15 cellular contexts compared by ENCODE assay signal in the genomic region with DNA sequence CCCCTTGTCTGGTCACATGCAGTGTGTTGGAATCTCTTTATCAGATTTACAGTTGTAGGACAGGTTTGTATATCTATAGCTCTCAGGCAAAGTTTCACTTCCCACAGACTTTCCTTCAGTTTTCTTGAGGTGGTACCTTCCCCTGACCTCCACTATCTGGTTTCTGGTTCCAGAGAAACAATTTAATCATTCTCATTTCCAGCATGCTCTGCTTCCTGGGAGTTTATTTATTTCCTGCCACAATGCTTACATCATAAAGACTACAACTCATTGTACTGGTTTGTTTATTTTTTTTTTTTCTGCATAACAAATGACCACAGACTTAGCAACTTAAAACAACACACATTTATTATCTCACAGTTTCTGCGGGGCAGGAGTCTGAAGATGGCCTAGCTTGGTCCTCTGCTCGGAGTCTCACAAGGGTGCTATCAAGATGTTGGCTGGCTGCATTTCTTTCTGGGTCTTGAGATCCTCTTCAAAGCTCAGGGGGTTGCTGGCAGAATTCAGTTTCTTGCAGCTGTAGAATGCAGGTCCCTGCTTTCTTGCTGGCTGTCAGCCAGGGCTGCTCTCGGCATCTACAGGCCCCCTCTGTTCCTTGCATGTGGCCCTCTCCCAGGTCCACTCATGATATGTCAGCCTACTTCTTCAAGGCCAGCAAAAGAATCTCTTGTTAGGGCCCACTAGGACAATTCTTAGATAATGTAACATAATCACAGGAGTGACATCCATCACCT.
A peak's percentile ranks its signal among the peaks of the same experiment; 100 is the strongest.
DNase-seq lines count a peak whose midpoint lies in the region; ATAC-seq, FAIRE-seq and TF ChIP-seq lines count a peak whose summit lies in the region.
"Had no signal": no experiment of that assay in that cellular context is flagged by ENCODE, and none has a peak within 500 bp of the region (broad histone marks: within the 10 kb centered on the region; RNA-seq: fewer than 3 reads in every experiment).

No MANE protein-coding gene starts in this region.

- SMC1A ChIA-PET in GM12878 (lab: Charles Lee; ENCODE audit: uncharacterized antibody, unreplicated experiment) = interaction anchor here (1.0 to 2.0 kb wide), 3 partner anchors 8 to 491 kb away, joined by 4 to 5 read pairs (median 4); no protein-coding TSS in a partner anchor

- no peak for TF ChIP-seq EP300 in GM12878 (IDR thresholded peaks at IDR 0.05; ENCODE audit: borderline replicate concordance in 1 of 2, control insufficient read depth in 1 of 2, low read depth in 2 of 2, low read length in 2 of 2)
- TF ChIP-seq EP300 in ovary (IDR thresholded peaks at IDR 0.05) = no peak

- H3K79me2 ChIP-seq in GM12878 (ENCODE audit: control insufficient read depth, insufficient read depth, low read length) = no peaks in the 10 kb centered on the region

- H3K27me3 ChIP-seq in GM12878 (replicated peaks in 1 of 2; ENCODE audit: control insufficient read depth in 2 of 2, insufficient read depth in 2 of 2, low read length in 1 of 2) = no peaks in the 10 kb centered on the region
- H3K27me3 ChIP-seq in ovary = no peaks in the 10 kb centered on the region
- H3K27me3 ChIP-seq: stomach had no signal

- no peak overlapping the region for H3K9ac ChIP-seq in GM12878 (ENCODE audit: control insufficient read depth, insufficient read depth, low read length)

- no peaks in the 10 kb centered on the region for H3K9me3 Mint-ChIP-seq in activated CD8-positive, alpha-beta T cell treated with anti-CD3 and anti-CD28 coated beads for 36 hours
- no peaks in the 10 kb centered on the region for H3K9me3 Mint-ChIP-seq in natural killer cell

- no TSS peak for BruUV-seq in GM12878 (replicated peaks; lab: Mats Ljungman, UMichigan)

- no peak overlapping the region for H2AFZ ChIP-seq in GM12878 (ENCODE audit: control insufficient read depth, low read depth, low read length)

- DNase-seq in Caki2 (ENCODE audit: low read depth) = peak; percentile 30
- peak; percentile 62 for DNase-seq in LHCN-M2 (ENCODE audit: low read depth)
- no peak for DNase-seq in GM12878 (ENCODE audit: low read depth, low spot score)
- peak; percentile 55 for DNase-seq in kidney tubule cell (ENCODE audit: low spot score)
- DNase-seq in ovary = no peak
- no peak for DNase-seq in activated CD8-positive, alpha-beta T cell treated with anti-CD3 and anti-CD28 coated beads for 36 hours
- no peak for DNase-seq in natural killer cell
- DNase-seq in COR-L47 (lab: John Stamatoyannopoulos, UW) = no peak
- DNase-seq: activated T-cell treated with anti-CD3 and anti-CD28 coated beads, Interleukin-2, amount 50 U/mL, for 1 hour; AML-193; NCI-H446 treated with DMSO at 0.1 percent for 48 hours; right cardiac atrium; stomach; WERI-Rb-1 had no signal

- ATAC-seq in GM12878 (0 out of 3 replicates have a peak, but pooled peaks have one; percentile 22), natural killer cell (no peak)
- ATAC-seq in activated CD8-positive, alpha-beta T cell treated with anti-CD3 and anti-CD28 coated beads for 36 hours = no peak

- no peaks in the 10 kb centered on the region for H4K20me1 ChIP-seq in GM12878 (ENCODE audit: control insufficient read depth, insufficient read depth)

- H3K4me2 ChIP-seq in GM12878 (ENCODE audit: control insufficient read depth, insufficient read depth) = no peak overlapping the region

- H3K27ac ChIP-seq in GM12878 (ENCODE audit: control insufficient read depth, insufficient read depth) (no peak overlapping the region), ovary (no peak overlapping the region)
- H3K27ac ChIP-seq: stomach, WERI-Rb-1 had no signal

- 93% methylated on average over 3 of the region's 3 CpGs for WGBS in GM12878 (ENCODE audit: insufficient coverage, insufficient replicate concordance, low lambda C conversion rate, missing lambda C conversion rate)
- 48 to 67% (median 49%) methylated on average over 3 of the region's 3 CpGs for WGBS in ovary, 3 donors

- RAD21 ChIA-PET in GM12878 (lab: Charles Lee; ENCODE audit: unreplicated experiment) = interaction anchor here (0.9 to 1.4 kb wide), 4 partner anchors 9 to 245 kb away, joined by 3 to 4 read pairs (median 3); no protein-coding TSS in a partner anchor

- no peak overlapping the region for H3K4me3 ChIP-seq in GM12878
- no peak overlapping the region for H3K4me3 ChIP-seq in ovary
- H3K4me3 ChIP-seq: stomach had no signal

- TF ChIP-seq CTCF in GM12878 (IDR thresholded peaks at IDR 0.05 in 2 of 3, conservative IDR thresholded peaks at IDR 0.05 in 1 of 3; ENCODE audit: control insufficient read depth in 2 of 3, extremely low read depth in 1 of 3, insufficient read depth in 1 of 3, low read depth in 3 of 3, low read length in 3 of 3) (no peak), ovary (IDR thresholded peaks at IDR 0.05) (no peak), natural killer cell (IDR thresholded peaks at IDR 0.05) (no peak)
- no peak for TF ChIP-seq CTCF in activated CD8-positive, alpha-beta T cell treated with anti-CD3 and anti-CD28 coated beads for 36 hours (IDR thresholded peaks at IDR 0.05)

- TF ChIP-seq RAD21 in GM12878 (IDR thresholded peaks at IDR 0.05; ENCODE audit: insufficient read depth, low read depth, low read length) = no peak

- in situ Hi-C loops in Caki2 (cut with HindIII; ENCODE audit: low pct_unique_long_range_greater_than_20kb, low sequenced_read_pairs) (no loop called here), GM12878 (cut with MboI) (no loop called here)

- CTCF ChIA-PET in GM12878 (lab: Yijun Ruan, JAX) = interaction anchor here (0.8 to 5.8 kb wide), 6 partner anchors 240 to 491 kb away, joined by 3 to 51 read pairs (median 4); partner anchors contain the start of gene ENC1
- CTCF ChIA-PET in activated CD8-positive, alpha-beta T cell treated with anti-CD3 and anti-CD28 coated beads for 36 hours (lab: Charles Lee) = no interaction called here

- no peak for FAIRE-seq in GM12878 (lab: Jason Lieb, UNC)
- FAIRE-seq: endometrium had no signal

- POLR2A ChIA-PET in GM12878 (lab: Charles Lee) = interaction anchor here (0.6 to 0.7 kb wide), 2 partner anchors 122 to 542 kb away, joined by 3 to 4 read pairs; no protein-coding TSS in a partner anchor
- POLR2A ChIA-PET in activated CD8-positive, alpha-beta T cell treated with anti-CD3 and anti-CD28 coated beads for 36 hours (lab: Charles Lee) = no interaction called here

- H3K27ac Mint-ChIP-seq in activated CD8-positive, alpha-beta T cell treated with anti-CD3 and anti-CD28 coated beads for 36 hours = no peak overlapping the region
- H3K27ac Mint-ChIP-seq in natural killer cell = no peak overlapping the region

- H3K36me3 Mint-ChIP-seq in activated CD8-positive, alpha-beta T cell treated with anti-CD3 and anti-CD28 coated beads for 36 hours (ENCODE audit: low read depth) = no peaks in the 10 kb centered on the region
- H3K36me3 Mint-ChIP-seq in natural killer cell = no peaks in the 10 kb centered on the region

- intact Hi-C loops in GM12878 (cut with micrococcal nuclease; ENCODE audit: unreplicated experiment) = no loop called here
- intact Hi-C loops in ovary (cut with DNase I) = no loop called here
- intact Hi-C loops in activated CD8-positive, alpha-beta T cell treated with anti-CD3 and anti-CD28 coated beads for 36 hours (cut with micrococcal nuclease) = no loop called here
- intact Hi-C loops in natural killer cell (cut with micrococcal nuclease) = loop anchor here (1.0 kb wide), 1 partner anchor 13 kb away; no protein-coding TSS in a partner anchor

- peaks cover 14% of the 10 kb centered on the region for H3K4me1 ChIP-seq in GM12878 (ENCODE audit: control insufficient read depth, insufficient read depth, low read length)
- H3K4me1 ChIP-seq in ovary (ENCODE audit: insufficient read depth) = no peaks in the 10 kb centered on the region

- no peak overlapping the region for H3K4me3 Mint-ChIP-seq in activated CD8-positive, alpha-beta T cell treated with anti-CD3 and anti-CD28 coated beads for 36 hours
- no peak overlapping the region for H3K4me3 Mint-ChIP-seq in natural killer cell

- no peaks in the 10 kb centered on the region for H3K27me3 Mint-ChIP-seq in activated CD8-positive, alpha-beta T cell treated with anti-CD3 and anti-CD28 coated beads for 36 hours
- no peaks in the 10 kb centered on the region for H3K27me3 Mint-ChIP-seq in natural killer cell (ENCODE audit: low read depth in 2 of 2)

- no peaks in the 10 kb centered on the region for H3K9me3 ChIP-seq in GM12878 (replicated peaks; ENCODE audit: control insufficient read depth, insufficient read depth, low read length)
- H3K9me3 ChIP-seq in ovary = no peaks in the 10 kb centered on the region
- H3K9me3 ChIP-seq: stomach had no signal

- no peaks in the 10 kb centered on the region for H3K36me3 ChIP-seq in GM12878 (ENCODE audit: control insufficient read depth in 2 of 2, insufficient read depth in 2 of 2, low read length in 1 of 2)
- H3K36me3 ChIP-seq in ovary = no peaks in the 10 kb centered on the region
- H3K36me3 ChIP-seq: stomach, WERI-Rb-1 had no signal

- TF ChIP-seq POLR2A in GM12878 (IDR thresholded peaks at IDR 0.05; ENCODE audit: low read depth, low read length) (no peak), ovary (IDR thresholded peaks at IDR 0.05) (no peak)

- no peaks in the 10 kb centered on the region for H3K4me1 Mint-ChIP-seq in activated CD8-positive, alpha-beta T cell treated with anti-CD3 and anti-CD28 coated beads for 36 hours (ENCODE audit: low read depth)
- peaks cover 0 to 7% of the 10 kb centered on the region in 2 donors for H3K4me1 Mint-ChIP-seq in natural killer cell

TF ChIP-seq in GM12878, 131 proteins besides CTCF, POLR2A, EP300 and RAD21 (continues in another document):
- TF ChIP-seq TAF1 (IDR thresholded peaks at IDR 0.05; ENCODE audit: borderline replicate concordance, low read depth, low read length) = no peak
- no peak for TF ChIP-seq BHLHE40 (IDR thresholded peaks at IDR 0.05; ENCODE audit: borderline replicate concordance in 1 of 2, low read depth in 2 of 2, low read length in 1 of 2)

Comparison
In these comparisons a context has a peak if more than half of its experiments do, and no peak if none do; other contexts are left out.
1. DNase-seq: peak in Caki2 (single experiment), LHCN-M2 (single experiment) and kidney tubule cell (single experiment); none in GM12878 (single experiment), ovary (0 of 5), activated CD8-positive, alpha-beta T cell treated with anti-CD3 and anti-CD28 coated beads for 36 hours (single experiment), natural killer cell (single experiment) and COR-L47 (single experiment).